In genomic region chr3:143421556-143421955, GRCh38 we compare ENCODE assay signal across 21 cellular contexts.
"Had no signal": no experiment of that assay in that cellular context is flagged by ENCODE, and none has a peak within 500 bp of the region (broad histone marks: within the 10 kb centered on the region; RNA-seq: fewer than 3 reads in every experiment).

No MANE protein-coding gene starts in this region.

- H3K36me3 Mint-ChIP-seq: activated naive CD4-positive, alpha-beta T cell treated with anti-CD3 and anti-CD28 coated beads, Interleukin-2, amount 50 U/mL, for 72 hours; mesothelial cell of epicardium had no signal

- H3K27ac Mint-ChIP-seq: activated CD4-positive, alpha-beta T cell treated with anti-CD3 and anti-CD28 coated beads, Interleukin-2, amount 10 ng/mL, durations not matched to agents 24 days and 14 days; activated CD8-positive, alpha-beta T cell treated with anti-CD3 and anti-CD28 coated beads, Interleukin-2, amount 10 ng/mL, durations not matched to agents 7 days and 5 days; activated naive CD4-positive, alpha-beta T cell treated with anti-CD3 and anti-CD28 coated beads, Interleukin-2, amount 50 U/mL, for 72 hours; mesothelial cell of epicardium; nephron progenitor cell; progenitor cell of endocrine pancreas had no signal

- H3K27me3 Mint-ChIP-seq: stimulated activated naive CD8-positive, alpha-beta T cell treated with anti-CD3 and anti-CD28 coated beads, Interleukin-15, amount 100 ng/mL, for 72 hours had no signal

- H3K4me3 Mint-ChIP-seq: activated CD4-positive, alpha-beta T cell treated with anti-CD3 and anti-CD28 coated beads, Interleukin-2, amount 10 ng/mL, durations not matched to agents 24 days and 14 days; activated CD8-positive, alpha-beta T cell treated with anti-CD3 and anti-CD28 coated beads, Interleukin-2, amount 10 ng/mL, durations not matched to agents 7 days and 5 days; mesothelial cell of epicardium; nephron progenitor cell; stimulated activated naive CD8-positive, alpha-beta T cell treated with anti-CD3 and anti-CD28 coated beads, Interleukin-15, amount 100 ng/mL, for 72 hours had no signal

- H3K4me1 Mint-ChIP-seq: mesothelial cell of epicardium, nephron progenitor cell had no signal

- DNase-seq: activated CD4-positive, alpha-beta T cell treated with anti-CD3 and anti-CD28 coated beads, Interleukin-2, amount 10 ng/mL, durations not matched to agents 24 days and 14 days; activated CD4-positive, CD25-positive, alpha-beta regulatory T cell; activated CD8-positive, alpha-beta memory T cell treated with anti-CD3 and anti-CD28 coated beads, Interleukin-2, amount 50 U/mL, for 4 hours; activated CD8-positive, alpha-beta T cell treated with anti-CD3 and anti-CD28 coated beads, Interleukin-2, amount 10 ng/mL, durations not matched to agents 7 days and 5 days; activated effector memory CD4-positive, alpha-beta T cell treated with anti-CD3 and anti-CD28 coated beads, Interleukin-2, amount 50 U/mL, for 16 hours; activated T-cell treated with anti-CD3 and anti-CD28 coated beads, Interleukin-2, amount 50 U/mL, for 48 hours; amniotic stem cell; gastrocnemius medialis; heart left ventricle; left cardiac atrium; lower lobe of right lung; nephron progenitor cell; occipital lobe; right cardiac atrium; stimulated activated naive CD8-positive, alpha-beta T cell treated with anti-CD3 and anti-CD28 coated beads, Interleukin-15, amount 100 ng/mL, for 72 hours; SW 1271; testis had no signal

- H3K4me3 ChIP-seq: gastrocnemius medialis, heart left ventricle, lower lobe of right lung, smooth muscle cell, testis had no signal
